Comparison of ENCODE assay signal across 1 cellular context in genomic region chr22:41180362-41180761, GRCh38.
TF ChIP-seq lines count a peak whose summit lies in the region.

No MANE protein-coding gene starts in this region.

TF ChIP-seq in H1, 55 proteins besides CTCF, POLR2A, EP300 and RAD21:
- peak; percentile 58 for TF ChIP-seq POLR2AphosphoS5 (IDR thresholded peaks at IDR 0.05; ENCODE audit: low read depth, low read length)
